1 cellular context compared by ENCODE assay signal in the genomic region with DNA sequence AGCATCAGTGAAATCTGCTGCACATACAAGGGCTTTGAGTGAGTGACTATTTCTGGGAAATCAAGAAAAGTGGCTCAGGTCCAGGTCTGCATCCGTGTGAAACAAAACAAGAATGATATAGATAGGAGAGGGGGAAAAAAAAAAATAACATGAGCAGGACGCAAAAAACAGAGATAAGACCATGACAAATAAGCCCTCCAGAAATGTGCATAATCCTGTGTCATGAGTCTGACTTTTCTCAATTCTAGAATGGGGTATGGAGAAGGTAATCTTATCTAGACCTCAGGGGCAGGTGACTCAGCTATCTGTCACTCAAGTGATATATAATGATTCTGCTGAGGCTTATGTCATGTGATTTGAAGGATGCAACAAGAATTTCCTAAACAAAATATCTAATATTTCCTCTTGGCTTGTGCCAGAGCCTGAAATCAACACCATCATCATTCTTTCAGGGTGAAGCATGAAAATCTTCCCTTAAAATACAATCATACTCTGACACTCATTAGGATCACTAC.
TF ChIP-seq lines count a peak whose summit lies in the region.

No MANE protein-coding gene starts in this region.

TF ChIP-seq in K562, 482 proteins besides CTCF, POLR2A, EP300 and RAD21 (continued from another document and continues in another):
- peak; percentile 92 for TF ChIP-seq JUND (IDR thresholded peaks at IDR 0.05; ENCODE audit: borderline replicate concordance, low read depth, low read length)
- TF ChIP-seq JUND (tag; IDR thresholded peaks at IDR 0.05; ENCODE audit: borderline replicate concordance, low read depth, low read length) = peak; percentile 92; the same call in 2 of the 3 replicates
- TF ChIP-seq, protein P1, sequence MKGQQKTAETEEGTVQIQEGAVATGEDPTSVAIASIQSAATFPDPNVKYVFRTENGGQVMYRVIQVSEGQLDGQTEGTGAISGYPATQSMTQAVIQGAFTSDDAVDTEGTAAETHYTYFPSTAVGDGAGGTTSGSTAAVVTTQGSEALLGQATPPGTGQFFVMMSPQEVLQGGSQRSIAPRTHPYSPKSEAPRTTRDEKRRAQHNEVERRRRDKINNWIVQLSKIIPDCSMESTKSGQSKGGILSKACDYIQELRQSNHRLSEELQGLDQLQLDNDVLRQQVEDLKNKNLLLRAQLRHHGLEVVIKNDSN (CRISPR knock-in tag; IDR thresholded peaks at IDR 0.05) = no peak
- no peak for TF ChIP-seq ZNF668 (CRISPR knock-in tag; IDR thresholded peaks at IDR 0.05)
- TF ChIP-seq, protein P2, sequence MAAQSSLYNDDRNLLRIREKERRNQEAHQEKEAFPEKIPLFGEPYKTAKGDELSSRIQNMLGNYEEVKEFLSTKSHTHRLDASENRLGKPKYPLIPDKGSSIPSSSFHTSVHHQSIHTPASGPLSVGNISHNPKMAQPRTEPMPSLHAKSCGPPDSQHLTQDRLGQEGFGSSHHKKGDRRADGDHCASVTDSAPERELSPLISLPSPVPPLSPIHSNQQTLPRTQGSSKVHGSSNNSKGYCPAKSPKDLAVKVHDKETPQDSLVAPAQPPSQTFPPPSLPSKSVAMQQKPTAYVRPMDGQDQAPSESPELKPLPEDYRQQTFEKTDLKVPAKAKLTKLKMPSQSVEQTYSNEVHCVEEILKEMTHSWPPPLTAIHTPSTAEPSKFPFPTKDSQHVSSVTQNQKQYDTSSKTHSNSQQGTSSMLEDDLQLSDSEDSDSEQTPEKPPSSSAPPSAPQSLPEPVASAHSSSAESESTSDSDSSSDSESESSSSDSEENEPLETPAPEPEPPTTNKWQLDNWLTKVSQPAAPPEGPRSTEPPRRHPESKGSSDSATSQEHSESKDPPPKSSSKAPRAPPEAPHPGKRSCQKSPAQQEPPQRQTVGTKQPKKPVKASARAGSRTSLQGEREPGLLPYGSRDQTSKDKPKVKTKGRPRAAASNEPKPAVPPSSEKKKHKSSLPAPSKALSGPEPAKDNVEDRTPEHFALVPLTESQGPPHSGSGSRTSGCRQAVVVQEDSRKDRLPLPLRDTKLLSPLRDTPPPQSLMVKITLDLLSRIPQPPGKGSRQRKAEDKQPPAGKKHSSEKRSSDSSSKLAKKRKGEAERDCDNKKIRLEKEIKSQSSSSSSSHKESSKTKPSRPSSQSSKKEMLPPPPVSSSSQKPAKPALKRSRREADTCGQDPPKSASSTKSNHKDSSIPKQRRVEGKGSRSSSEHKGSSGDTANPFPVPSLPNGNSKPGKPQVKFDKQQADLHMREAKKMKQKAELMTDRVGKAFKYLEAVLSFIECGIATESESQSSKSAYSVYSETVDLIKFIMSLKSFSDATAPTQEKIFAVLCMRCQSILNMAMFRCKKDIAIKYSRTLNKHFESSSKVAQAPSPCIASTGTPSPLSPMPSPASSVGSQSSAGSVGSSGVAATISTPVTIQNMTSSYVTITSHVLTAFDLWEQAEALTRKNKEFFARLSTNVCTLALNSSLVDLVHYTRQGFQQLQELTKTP (IDR thresholded peaks at IDR 0.05; ENCODE audit: low read depth in 1 of 2, partially characterized antibody in 2 of 2) = no peak
- TF ChIP-seq POLR3G (IDR thresholded peaks at IDR 0.05; ENCODE audit: extremely low read depth, insufficient read length, insufficient replicate concordance) = no peak
- no peak for TF ChIP-seq ZSCAN29 (IDR thresholded peaks at IDR 0.05)
- no peak for TF ChIP-seq POLR2H (tag; IDR thresholded peaks at IDR 0.05; ENCODE audit: low read depth)
- no peak for TF ChIP-seq SMAD1 (IDR thresholded peaks at IDR 0.05; ENCODE audit: low read depth, low read length, partially characterized antibody)
- no peak for TF ChIP-seq YY1 (IDR thresholded peaks at IDR 0.05; ENCODE audit: borderline replicate concordance in 1 of 3, control insufficient read depth in 1 of 3, extremely low read depth in 1 of 3, insufficient read depth in 3 of 3, insufficient read length in 1 of 3, insufficient replicate concordance in 2 of 3, low read depth in 1 of 3, low read length in 2 of 3)
- TF ChIP-seq HOXB6 (CRISPR knock-in tag; IDR thresholded peaks at IDR 0.05; ENCODE audit: borderline replicate concordance) = no peak
- no peak for TF ChIP-seq RBM17 (IDR thresholded peaks at IDR 0.05; ENCODE audit: borderline replicate concordance, low read depth, low read length)
- no peak for TF ChIP-seq GATAD2A (IDR thresholded peaks at IDR 0.05)
- TF ChIP-seq GABPB1 (CRISPR knock-in tag; IDR thresholded peaks at IDR 0.05) = no peak
- no peak for TF ChIP-seq CEBPG (CRISPR knock-in tag; IDR thresholded peaks at IDR 0.05)
- TF ChIP-seq CEBPG (tag; conservative IDR thresholded peaks at IDR 0.05 in 1 of 2, IDR thresholded peaks at IDR 0.05 in 1 of 2) = peak in 1 of 2 experiments; percentile 46; a peak in 1 of 4 replicates
- no peak for TF ChIP-seq SMARCB1 (IDR thresholded peaks at IDR 0.05; ENCODE audit: insufficient read length, low read depth)
- TF ChIP-seq NBN (IDR thresholded peaks at IDR 0.05; ENCODE audit: low read depth) = peak; percentile 82
- no peak for TF ChIP-seq FOS (IDR thresholded peaks at IDR 0.05; ENCODE audit: extremely low read depth, insufficient read length)
- TF ChIP-seq MYBL2 (IDR thresholded peaks at IDR 0.05; ENCODE audit: low read depth) = no peak
- no peak for TF ChIP-seq MYBL2 (CRISPR knock-in tag; IDR thresholded peaks at IDR 0.05; ENCODE audit: borderline replicate concordance)
- TF ChIP-seq SRSF7 (optimal IDR thresholded peaks at IDR 0.05; ENCODE audit: low read depth, low read length) = no peak
- TF ChIP-seq ZNF696 (CRISPR knock-in tag; conservative IDR thresholded peaks at IDR 0.05) = no peak
- TF ChIP-seq ZNF586 (CRISPR knock-in tag; conservative IDR thresholded peaks at IDR 0.05) = no peak
- TF ChIP-seq, protein P3, sequence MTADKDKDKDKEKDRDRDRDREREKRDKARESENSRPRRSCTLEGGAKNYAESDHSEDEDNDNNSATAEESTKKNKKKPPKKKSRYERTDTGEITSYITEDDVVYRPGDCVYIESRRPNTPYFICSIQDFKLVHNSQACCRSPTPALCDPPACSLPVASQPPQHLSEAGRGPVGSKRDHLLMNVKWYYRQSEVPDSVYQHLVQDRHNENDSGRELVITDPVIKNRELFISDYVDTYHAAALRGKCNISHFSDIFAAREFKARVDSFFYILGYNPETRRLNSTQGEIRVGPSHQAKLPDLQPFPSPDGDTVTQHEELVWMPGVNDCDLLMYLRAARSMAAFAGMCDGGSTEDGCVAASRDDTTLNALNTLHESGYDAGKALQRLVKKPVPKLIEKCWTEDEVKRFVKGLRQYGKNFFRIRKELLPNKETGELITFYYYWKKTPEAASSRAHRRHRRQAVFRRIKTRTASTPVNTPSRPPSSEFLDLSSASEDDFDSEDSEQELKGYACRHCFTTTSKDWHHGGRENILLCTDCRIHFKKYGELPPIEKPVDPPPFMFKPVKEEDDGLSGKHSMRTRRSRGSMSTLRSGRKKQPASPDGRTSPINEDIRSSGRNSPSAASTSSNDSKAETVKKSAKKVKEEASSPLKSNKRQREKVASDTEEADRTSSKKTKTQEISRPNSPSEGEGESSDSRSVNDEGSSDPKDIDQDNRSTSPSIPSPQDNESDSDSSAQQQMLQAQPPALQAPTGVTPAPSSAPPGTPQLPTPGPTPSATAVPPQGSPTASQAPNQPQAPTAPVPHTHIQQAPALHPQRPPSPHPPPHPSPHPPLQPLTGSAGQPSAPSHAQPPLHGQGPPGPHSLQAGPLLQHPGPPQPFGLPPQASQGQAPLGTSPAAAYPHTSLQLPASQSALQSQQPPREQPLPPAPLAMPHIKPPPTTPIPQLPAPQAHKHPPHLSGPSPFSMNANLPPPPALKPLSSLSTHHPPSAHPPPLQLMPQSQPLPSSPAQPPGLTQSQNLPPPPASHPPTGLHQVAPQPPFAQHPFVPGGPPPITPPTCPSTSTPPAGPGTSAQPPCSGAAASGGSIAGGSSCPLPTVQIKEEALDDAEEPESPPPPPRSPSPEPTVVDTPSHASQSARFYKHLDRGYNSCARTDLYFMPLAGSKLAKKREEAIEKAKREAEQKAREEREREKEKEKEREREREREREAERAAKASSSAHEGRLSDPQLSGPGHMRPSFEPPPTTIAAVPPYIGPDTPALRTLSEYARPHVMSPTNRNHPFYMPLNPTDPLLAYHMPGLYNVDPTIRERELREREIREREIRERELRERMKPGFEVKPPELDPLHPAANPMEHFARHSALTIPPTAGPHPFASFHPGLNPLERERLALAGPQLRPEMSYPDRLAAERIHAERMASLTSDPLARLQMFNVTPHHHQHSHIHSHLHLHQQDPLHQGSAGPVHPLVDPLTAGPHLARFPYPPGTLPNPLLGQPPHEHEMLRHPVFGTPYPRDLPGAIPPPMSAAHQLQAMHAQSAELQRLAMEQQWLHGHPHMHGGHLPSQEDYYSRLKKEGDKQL (CRISPR knock-in tag; IDR thresholded peaks at IDR 0.05; ENCODE audit: borderline replicate concordance) = no peak
- TF ChIP-seq SMARCA5 (IDR thresholded peaks at IDR 0.05) = no peak
- no peak for TF ChIP-seq ZNF583 (CRISPR knock-in tag; IDR thresholded peaks at IDR 0.05)
- TF ChIP-seq TAF7 (tag; IDR thresholded peaks at IDR 0.05) = no peak
- TF ChIP-seq RBM15 (IDR thresholded peaks at IDR 0.05; ENCODE audit: insufficient read depth, low read length) = no peak
- TF ChIP-seq HDAC2 (IDR thresholded peaks at IDR 0.05) = peak; percentile 90
- TF ChIP-seq ZNF354B (CRISPR knock-in tag; IDR thresholded peaks at IDR 0.05) = no peak
- TF ChIP-seq, protein P4, sequence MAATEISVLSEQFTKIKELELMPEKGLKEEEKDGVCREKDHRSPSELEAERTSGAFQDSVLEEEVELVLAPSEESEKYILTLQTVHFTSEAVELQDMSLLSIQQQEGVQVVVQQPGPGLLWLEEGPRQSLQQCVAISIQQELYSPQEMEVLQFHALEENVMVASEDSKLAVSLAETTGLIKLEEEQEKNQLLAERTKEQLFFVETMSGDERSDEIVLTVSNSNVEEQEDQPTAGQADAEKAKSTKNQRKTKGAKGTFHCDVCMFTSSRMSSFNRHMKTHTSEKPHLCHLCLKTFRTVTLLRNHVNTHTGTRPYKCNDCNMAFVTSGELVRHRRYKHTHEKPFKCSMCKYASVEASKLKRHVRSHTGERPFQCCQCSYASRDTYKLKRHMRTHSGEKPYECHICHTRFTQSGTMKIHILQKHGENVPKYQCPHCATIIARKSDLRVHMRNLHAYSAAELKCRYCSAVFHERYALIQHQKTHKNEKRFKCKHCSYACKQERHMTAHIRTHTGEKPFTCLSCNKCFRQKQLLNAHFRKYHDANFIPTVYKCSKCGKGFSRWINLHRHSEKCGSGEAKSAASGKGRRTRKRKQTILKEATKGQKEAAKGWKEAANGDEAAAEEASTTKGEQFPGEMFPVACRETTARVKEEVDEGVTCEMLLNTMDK (IDR thresholded peaks at IDR 0.05; ENCODE audit: borderline replicate concordance, insufficient read depth, low read depth, low read length, poor library complexity, severe bottlenecking) = no peak
- peak; percentile 23 to 33; a peak in 1 of 4 replicates for TF ChIP-seq NRF1 (conservative IDR thresholded peaks at IDR 0.05 in 1 of 2, IDR thresholded peaks at IDR 0.05 in 1 of 2)
- no peak for TF ChIP-seq SMAD3 (CRISPR knock-in tag; conservative IDR thresholded peaks at IDR 0.05)
- TF ChIP-seq HDAC8 (tag; IDR thresholded peaks at IDR 0.05) = no peak
- TF ChIP-seq NFE2 (IDR thresholded peaks at IDR 0.05; ENCODE audit: low read depth) = peak; percentile 93
- no peak for TF ChIP-seq ERF (CRISPR knock-in tag; IDR thresholded peaks at IDR 0.05)
- TF ChIP-seq DPF2 (IDR thresholded peaks at IDR 0.05) = peak; percentile 96
- TF ChIP-seq POLR2G (IDR thresholded peaks at IDR 0.05; ENCODE audit: low read depth, low read length) = no peak
- peak in 1 of 2 experiments; percentile 79; a peak in 2 of 4 replicates for TF ChIP-seq HDAC1 (IDR thresholded peaks at IDR 0.05)
- TF ChIP-seq, protein P5, sequence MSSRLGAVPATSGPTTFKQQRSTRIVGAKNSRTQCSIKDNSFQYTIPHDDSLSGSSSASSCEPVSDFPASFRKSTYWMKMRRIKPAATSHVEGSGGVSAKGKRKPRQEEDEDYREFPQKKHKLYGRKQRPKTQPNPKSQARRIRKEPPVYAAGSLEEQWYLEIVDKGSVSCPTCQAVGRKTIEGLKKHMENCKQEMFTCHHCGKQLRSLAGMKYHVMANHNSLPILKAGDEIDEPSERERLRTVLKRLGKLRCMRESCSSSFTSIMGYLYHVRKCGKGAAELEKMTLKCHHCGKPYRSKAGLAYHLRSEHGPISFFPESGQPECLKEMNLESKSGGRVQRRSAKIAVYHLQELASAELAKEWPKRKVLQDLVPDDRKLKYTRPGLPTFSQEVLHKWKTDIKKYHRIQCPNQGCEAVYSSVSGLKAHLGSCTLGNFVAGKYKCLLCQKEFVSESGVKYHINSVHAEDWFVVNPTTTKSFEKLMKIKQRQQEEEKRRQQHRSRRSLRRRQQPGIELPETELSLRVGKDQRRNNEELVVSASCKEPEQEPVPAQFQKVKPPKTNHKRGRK (tag; IDR thresholded peaks at IDR 0.05) = no peak
- no peak for TF ChIP-seq PRPF4 (IDR thresholded peaks at IDR 0.05; ENCODE audit: insufficient read depth, low read depth, low read length, poor library complexity, severe bottlenecking)
- TF ChIP-seq STAT5A (IDR thresholded peaks at IDR 0.05; ENCODE audit: borderline replicate concordance, low read length) = peak; percentile 30; the same call in 1 of the 2 replicates
- no peak for TF ChIP-seq TBP (optimal IDR thresholded peaks at IDR 0.05; ENCODE audit: low read depth, low read length)
- TF ChIP-seq LEF1 (IDR thresholded peaks at IDR 0.05) = peak; percentile 46; the same call in 1 of the 2 replicates
- no peak for TF ChIP-seq BRF1 (IDR thresholded peaks at IDR 0.05; ENCODE audit: borderline replicate concordance, extremely low read depth, insufficient read length)
- TF ChIP-seq DACH1 (IDR thresholded peaks at IDR 0.05; ENCODE audit: partially characterized antibody) = peak; percentile 61
